Comparison of ENCODE assay signal across 1 cellular context in genomic region chr17:4591529-4591928, GRCh38.
TF ChIP-seq lines count a peak whose summit lies in the region.

No MANE protein-coding gene starts in this region.

TF ChIP-seq in HCT116, 20 proteins besides CTCF, POLR2A, EP300 and RAD21 (continued from another document):
- no peak for TF ChIP-seq REST (IDR thresholded peaks at IDR 0.05; ENCODE audit: low read depth)
- no peak for TF ChIP-seq ATF3 (IDR thresholded peaks at IDR 0.05)
TF ChIP-seq in HCT116: peak in this region for 0.
